In genomic region chr14:104650057-104650980, GRCh38 we compare ENCODE assay signal across 8 cellular contexts. TPM values are rescaled to one million over a fixed set of nuclear protein-coding genes. Genes with fewer than 3 reads are reported as not detected.
DNase-seq lines count a peak whose midpoint lies in the region; ATAC-seq and TF ChIP-seq lines count a peak whose summit lies in the region.

No MANE protein-coding gene starts in this region.

- peaks cover 2% of the 10 kb centered on the region for H3K9me3 ChIP-seq in RWPE2 (ENCODE audit: severe bottlenecking)

- intact Hi-C loops in left cardiac atrium (cut with DNase I): loop anchor here (5.0 kb wide), 2 partner anchors 52 to 57 kb away; no protein-coding TSS in a partner anchor

- peaks cover 3% of the 10 kb centered on the region for H3K4me1 Mint-ChIP-seq in activated naive CD8-positive, alpha-beta T cell treated with anti-CD3 and anti-CD28 coated beads for 36 hours
- no peaks in the 10 kb centered on the region for H3K4me1 Mint-ChIP-seq in type B pancreatic cell (ENCODE audit: unreplicated experiment)

- H3K9me3 Mint-ChIP-seq in activated naive CD8-positive, alpha-beta T cell treated with anti-CD3 and anti-CD28 coated beads for 36 hours: peaks cover 3% of the 10 kb centered on the region
- peaks cover 13% of the 10 kb centered on the region for H3K9me3 Mint-ChIP-seq in type B pancreatic cell

- H3K27me3 ChIP-seq in RWPE2 (ENCODE audit: insufficient read depth, poor library complexity, severe bottlenecking): peaks cover 5% of the 10 kb centered on the region

- no peak overlapping the region for H3K27ac Mint-ChIP-seq in activated naive CD8-positive, alpha-beta T cell treated with anti-CD3 and anti-CD28 coated beads for 36 hours
- peak overlapping the region; percentile 50 for H3K27ac Mint-ChIP-seq in type B pancreatic cell

- peak; percentile 45 for ATAC-seq in HG02943 (IDR thresholded peaks at IDR 0.05; ENCODE audit: low read depth, unreplicated experiment)
- ATAC-seq in RWPE2 (ENCODE audit: low read depth): peak; percentile 74
- peak; percentile 87 to 92 for ATAC-seq in left cardiac atrium

- H3K4me1 ChIP-seq in RWPE2 (ENCODE audit: insufficient read depth, poor library complexity, severe bottlenecking): peaks cover 2% of the 10 kb centered on the region

- peak overlapping the region; percentile 24 for H3K4me3 ChIP-seq in RWPE2 (ENCODE audit: severe bottlenecking)

- TF ChIP-seq CTCF in RWPE2 (IDR thresholded peaks at IDR 0.05; ENCODE audit: poor library complexity, severe bottlenecking): peak; percentile 99
- TF ChIP-seq CTCF in type B pancreatic cell (conservative IDR thresholded peaks at IDR 0.05): peak; percentile 100

- H3K36me3 Mint-ChIP-seq in activated naive CD8-positive, alpha-beta T cell treated with anti-CD3 and anti-CD28 coated beads for 36 hours: peaks cover 2% of the 10 kb centered on the region
- no peaks in the 10 kb centered on the region for H3K36me3 Mint-ChIP-seq in type B pancreatic cell

- H3K27me3 Mint-ChIP-seq in activated naive CD8-positive, alpha-beta T cell treated with anti-CD3 and anti-CD28 coated beads for 36 hours: peaks cover 9% of the 10 kb centered on the region
- peaks cover 4% of the 10 kb centered on the region for H3K27me3 Mint-ChIP-seq in type B pancreatic cell

- H3K4me3 Mint-ChIP-seq in activated naive CD8-positive, alpha-beta T cell treated with anti-CD3 and anti-CD28 coated beads for 36 hours: peak overlapping the region; percentile 45
- H3K4me3 Mint-ChIP-seq in type B pancreatic cell: peak overlapping the region; percentile 85

- no peak overlapping the region for H3K27ac ChIP-seq in RWPE2 (ENCODE audit: poor library complexity, severe bottlenecking)

- in situ Hi-C loops in G401 (cut with HindIII; ENCODE audit: low sequenced_read_pairs): no loop called here

- DNase-seq in G401 (ENCODE audit: low spot score) (peak; percentile 15), RWPE2 (ENCODE audit: low spot score) (no peak), left cardiac atrium (peak; percentile 66), pons (ENCODE audit: low spot score) (peak; percentile 63), type B pancreatic cell (ENCODE audit: extremely low spot score, unreplicated experiment) (peak; percentile 84), mesenteric fat pad (ENCODE audit: low spot score) (no peak)
- peak; percentile 72 for DNase-seq in activated naive CD8-positive, alpha-beta T cell treated with anti-CD3 and anti-CD28 coated beads for 36 hours

- no peaks in the 10 kb centered on the region for H3K36me3 ChIP-seq in RWPE2 (ENCODE audit: low read depth)

RNA-seq across cellular contexts. Expression of gene INF2, which starts 39.1 kb away (rescaled TPM):
- 30.3 and 31.3 TPM in 2 replicates for total RNA-seq in G401 (2014; rRNA removed; shearing (Covaris generic))
- total RNA-seq in activated naive CD8-positive, alpha-beta T cell treated with anti-CD3 and anti-CD28 coated beads for 36 hours: 10 to 100 TPM; 67.8 TPM
- 10 to 100 TPM; 44.4 to 44.7 TPM for total RNA-seq in left cardiac atrium
- total RNA-seq in type B pancreatic cell (ENCODE audit: low replicate concordance): 45.6 and 78.9 TPM in 2 replicates
- 160 TPM for total RNA-seq in mesenteric fat pad

RNA-seq across cellular contexts. Expression of gene TMEM179, which starts 45.7 kb away (rescaled TPM):
- not detected in 2 replicates for total RNA-seq in G401 (2014; rRNA removed; shearing (Covaris generic))
- total RNA-seq in activated naive CD8-positive, alpha-beta T cell treated with anti-CD3 and anti-CD28 coated beads for 36 hours: not detected
- total RNA-seq in left cardiac atrium (1 to 10 TPM in 1 of 2 donors, under 1 TPM in 1; 0.24 to 1.0 TPM), type B pancreatic cell (ENCODE audit: low replicate concordance) (5.6 and 9.0 TPM in 2 replicates), mesenteric fat pad (not detected)

Comparison
In these comparisons a context has a peak if more than half of its experiments do, and no peak if none do; other contexts are left out.
1. DNase-seq: peak in G401 (single experiment), activated naive CD8-positive, alpha-beta T cell treated with anti-CD3 and anti-CD28 coated beads for 36 hours (single experiment), left cardiac atrium (single experiment), pons (single experiment) and type B pancreatic cell (single experiment); none in RWPE2 (single experiment) and mesenteric fat pad (single experiment).
2. Peak in every context shown above with its lines, with median percentiles within 50 percentile points of each other: ATAC-seq.